Comparison of ENCODE assay signal across 8 cellular contexts in the genomic region with DNA sequence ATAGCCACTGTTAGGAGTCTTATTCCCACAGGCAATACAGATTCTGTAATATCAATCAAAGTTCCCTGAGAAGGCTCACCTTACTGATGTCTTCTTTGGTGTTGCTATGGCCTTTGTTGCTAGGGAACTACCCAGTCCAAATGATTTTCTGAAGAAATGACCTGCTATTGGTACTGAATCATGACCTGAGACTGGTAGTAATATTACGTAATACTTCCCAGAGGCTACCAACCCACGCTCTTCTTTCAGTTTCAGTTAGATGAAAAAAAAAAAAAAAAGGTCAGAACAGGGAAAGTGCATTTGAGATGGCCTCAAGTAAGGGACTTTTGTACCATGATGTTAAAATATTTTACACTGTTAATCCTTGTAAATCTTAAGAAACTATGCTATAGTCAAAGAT.
DNase-seq lines count a peak whose midpoint lies in the region; ATAC-seq lines count a peak whose summit lies in the region.

No MANE protein-coding gene starts in this region.

- DNase-seq in NCI-H460 (ENCODE audit: extremely low read depth, low read depth) (peak; percentile 27), kidney glomerular epithelial cell (lab: John Stamatoyannopoulos, UW) (peak; percentile 26), NCI-H345 (lab: John Stamatoyannopoulos, UW) (no peak), NOMO-1 (lab: John Stamatoyannopoulos, UW; ENCODE audit: unreplicated experiment in 2 of 2) (no peak), NCI-H2107 treated with DMSO at 0.1 percent for 48 hours (lab: John Stamatoyannopoulos, UW; ENCODE audit: unreplicated experiment) (no peak), HuH-7.5 (ENCODE audit: low spot score) (no peak)

- ATAC-seq in GM18870 (IDR thresholded peaks at IDR 0.05; ENCODE audit: unreplicated experiment) (peak; percentile 95), HG02885 (IDR thresholded peaks at IDR 0.05; ENCODE audit: poor library complexity, unreplicated experiment) (peak; percentile 83)

Comparison
In these comparisons a context has a peak if more than half of its experiments do, and no peak if none do; other contexts are left out.
1. DNase-seq: peak in NCI-H460 (single experiment) and kidney glomerular epithelial cell (single experiment); none in NCI-H345 (single experiment), NOMO-1 (0 of 2), NCI-H2107 treated with DMSO at 0.1 percent for 48 hours (single experiment) and HuH-7.5 (single experiment).